ENCODE assay signal across 1 cellular context in the genomic region with DNA sequence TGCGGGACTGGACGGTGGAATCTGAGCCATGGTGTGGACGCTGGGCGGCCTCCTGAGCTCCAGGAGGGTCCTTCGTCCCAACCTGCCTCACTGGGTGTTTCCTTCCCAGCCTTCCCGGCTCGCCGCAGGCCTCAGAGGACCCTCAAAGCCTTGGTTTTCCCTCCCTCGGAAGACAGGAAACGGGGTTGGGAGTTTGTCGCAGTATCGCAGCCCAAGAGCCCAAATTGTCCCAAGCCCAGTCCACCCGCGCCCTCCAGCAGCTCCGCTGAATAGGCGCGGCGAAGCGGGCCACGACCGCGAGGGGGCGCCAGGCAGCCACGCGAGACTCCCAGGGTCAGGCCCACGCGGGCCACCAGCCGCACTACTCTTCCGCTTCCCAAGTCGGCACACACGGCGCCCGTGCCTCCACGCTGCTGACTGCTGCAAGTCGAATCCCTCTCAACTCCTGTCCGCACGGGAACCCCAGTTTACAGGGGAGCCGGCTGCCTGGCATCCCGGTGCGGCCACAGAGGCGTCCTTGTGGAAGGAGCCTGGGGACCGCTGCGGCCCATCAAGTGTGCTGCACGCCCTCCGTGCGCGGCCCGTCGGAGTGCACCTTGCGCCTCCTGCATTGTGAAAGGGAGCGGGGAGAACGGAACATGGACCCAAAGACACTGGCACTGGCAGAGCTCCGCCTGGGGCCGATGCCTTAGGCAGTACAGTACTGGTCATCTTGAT.
TF ChIP-seq lines count a peak whose summit lies in the region.

No MANE protein-coding gene starts in this region.

TF ChIP-seq in WTC11, 78 proteins besides CTCF, POLR2A, EP300 and RAD21 (continued from another document):
- TF ChIP-seq, protein P1, sequence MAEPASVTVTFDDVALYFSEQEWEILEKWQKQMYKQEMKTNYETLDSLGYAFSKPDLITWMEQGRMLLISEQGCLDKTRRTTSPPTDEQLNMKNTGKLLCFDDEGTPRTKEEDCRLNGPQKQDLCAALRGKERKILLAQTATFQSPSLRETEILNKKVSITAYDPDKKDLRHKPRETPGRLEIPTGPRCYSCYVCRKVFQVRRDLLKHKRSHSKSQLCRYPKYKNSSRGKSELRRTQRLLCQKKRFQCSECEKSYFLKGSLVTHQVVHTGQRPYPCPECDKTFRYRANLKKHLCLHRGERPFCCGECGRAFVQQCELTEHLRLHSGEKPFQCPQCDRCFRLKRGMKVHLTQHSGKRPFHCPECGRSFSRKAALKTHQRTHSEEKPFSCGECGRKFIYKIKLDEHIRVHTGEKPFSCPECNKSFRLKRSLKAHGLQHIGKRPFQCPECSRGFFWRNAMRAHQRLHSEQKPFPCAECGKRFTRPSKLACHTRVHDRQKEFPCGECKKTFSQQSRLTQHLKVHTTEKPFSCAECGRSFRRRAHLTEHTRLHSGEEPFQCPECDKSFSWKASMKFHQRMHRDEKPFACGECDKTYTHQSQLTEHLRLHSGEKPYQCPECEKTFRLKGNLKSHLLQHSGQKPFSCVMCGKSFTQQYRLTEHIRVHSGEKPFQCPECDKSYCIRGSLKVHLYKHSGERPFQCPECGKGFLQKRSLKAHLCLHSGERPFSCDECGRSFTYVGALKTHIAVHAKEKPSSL (CRISPR knock-in tag; conservative IDR thresholded peaks at IDR 0.05): no peak
- TF ChIP-seq TCF7 (CRISPR knock-in tag; IDR thresholded peaks at IDR 0.05; ENCODE audit: low read depth) (no peak), NFYB (CRISPR knock-in tag; conservative IDR thresholded peaks at IDR 0.05; ENCODE audit: low read depth) (no peak), ZNF138 (CRISPR knock-in tag; conservative IDR thresholded peaks at IDR 0.05) (no peak), OVOL2 (CRISPR knock-in tag; IDR thresholded peaks at IDR 0.05; ENCODE audit: borderline replicate concordance) (no peak), FOXP1 (CRISPR knock-in tag; IDR thresholded peaks at IDR 0.05; ENCODE audit: borderline replicate concordance) (no peak), NR1H2 (CRISPR knock-in tag; IDR thresholded peaks at IDR 0.05) (no peak), NFE2L1 (CRISPR knock-in tag; IDR thresholded peaks at IDR 0.05) (no peak), RORB (CRISPR knock-in tag; IDR thresholded peaks at IDR 0.05) (no peak), ZNF263 (CRISPR knock-in tag; IDR thresholded peaks at IDR 0.05; ENCODE audit: low read depth) (no peak), TEAD1 (CRISPR knock-in tag; IDR thresholded peaks at IDR 0.05) (no peak), SMAD4 (CRISPR knock-in tag; IDR thresholded peaks at IDR 0.05) (no peak), ZNF423 (CRISPR knock-in tag; IDR thresholded peaks at IDR 0.05) (no peak), FOXJ3 (CRISPR knock-in tag; IDR thresholded peaks at IDR 0.05; ENCODE audit: borderline replicate concordance) (no peak), TEAD4 (CRISPR knock-in tag; IDR thresholded peaks at IDR 0.05) (no peak)
- TF ChIP-seq, protein P2, sequence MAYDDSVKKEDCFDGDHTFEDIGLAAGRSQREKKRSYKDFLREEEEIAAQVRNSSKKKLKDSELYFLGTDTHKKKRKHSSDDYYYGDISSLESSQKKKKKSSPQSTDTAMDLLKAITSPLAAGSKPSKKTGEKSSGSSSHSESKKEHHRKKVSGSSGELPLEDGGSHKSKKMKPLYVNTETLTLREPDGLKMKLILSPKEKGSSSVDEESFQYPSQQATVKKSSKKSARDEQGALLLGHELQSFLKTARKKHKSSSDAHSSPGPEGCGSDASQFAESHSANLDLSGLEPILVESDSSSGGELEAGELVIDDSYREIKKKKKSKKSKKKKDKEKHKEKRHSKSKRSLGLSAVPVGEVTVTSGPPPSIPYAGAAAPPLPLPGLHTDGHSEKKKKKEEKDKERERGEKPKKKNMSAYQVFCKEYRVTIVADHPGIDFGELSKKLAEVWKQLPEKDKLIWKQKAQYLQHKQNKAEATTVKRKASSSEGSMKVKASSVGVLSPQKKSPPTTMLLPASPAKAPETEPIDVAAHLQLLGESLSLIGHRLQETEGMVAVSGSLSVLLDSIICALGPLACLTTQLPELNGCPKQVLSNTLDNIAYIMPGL (CRISPR knock-in tag; IDR thresholded peaks at IDR 0.05): peak; percentile 94; the same call in 1 of the 2 replicates
- TF ChIP-seq, protein P3, sequence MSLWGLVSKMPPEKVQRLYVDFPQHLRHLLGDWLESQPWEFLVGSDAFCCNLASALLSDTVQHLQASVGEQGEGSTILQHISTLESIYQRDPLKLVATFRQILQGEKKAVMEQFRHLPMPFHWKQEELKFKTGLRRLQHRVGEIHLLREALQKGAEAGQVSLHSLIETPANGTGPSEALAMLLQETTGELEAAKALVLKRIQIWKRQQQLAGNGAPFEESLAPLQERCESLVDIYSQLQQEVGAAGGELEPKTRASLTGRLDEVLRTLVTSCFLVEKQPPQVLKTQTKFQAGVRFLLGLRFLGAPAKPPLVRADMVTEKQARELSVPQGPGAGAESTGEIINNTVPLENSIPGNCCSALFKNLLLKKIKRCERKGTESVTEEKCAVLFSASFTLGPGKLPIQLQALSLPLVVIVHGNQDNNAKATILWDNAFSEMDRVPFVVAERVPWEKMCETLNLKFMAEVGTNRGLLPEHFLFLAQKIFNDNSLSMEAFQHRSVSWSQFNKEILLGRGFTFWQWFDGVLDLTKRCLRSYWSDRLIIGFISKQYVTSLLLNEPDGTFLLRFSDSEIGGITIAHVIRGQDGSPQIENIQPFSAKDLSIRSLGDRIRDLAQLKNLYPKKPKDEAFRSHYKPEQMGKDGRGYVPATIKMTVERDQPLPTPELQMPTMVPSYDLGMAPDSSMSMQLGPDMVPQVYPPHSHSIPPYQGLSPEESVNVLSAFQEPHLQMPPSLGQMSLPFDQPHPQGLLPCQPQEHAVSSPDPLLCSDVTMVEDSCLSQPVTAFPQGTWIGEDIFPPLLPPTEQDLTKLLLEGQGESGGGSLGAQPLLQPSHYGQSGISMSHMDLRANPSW (CRISPR knock-in tag; conservative IDR thresholded peaks at IDR 0.05; ENCODE audit: low read depth): no peak
- TF ChIP-seq, protein P4, sequence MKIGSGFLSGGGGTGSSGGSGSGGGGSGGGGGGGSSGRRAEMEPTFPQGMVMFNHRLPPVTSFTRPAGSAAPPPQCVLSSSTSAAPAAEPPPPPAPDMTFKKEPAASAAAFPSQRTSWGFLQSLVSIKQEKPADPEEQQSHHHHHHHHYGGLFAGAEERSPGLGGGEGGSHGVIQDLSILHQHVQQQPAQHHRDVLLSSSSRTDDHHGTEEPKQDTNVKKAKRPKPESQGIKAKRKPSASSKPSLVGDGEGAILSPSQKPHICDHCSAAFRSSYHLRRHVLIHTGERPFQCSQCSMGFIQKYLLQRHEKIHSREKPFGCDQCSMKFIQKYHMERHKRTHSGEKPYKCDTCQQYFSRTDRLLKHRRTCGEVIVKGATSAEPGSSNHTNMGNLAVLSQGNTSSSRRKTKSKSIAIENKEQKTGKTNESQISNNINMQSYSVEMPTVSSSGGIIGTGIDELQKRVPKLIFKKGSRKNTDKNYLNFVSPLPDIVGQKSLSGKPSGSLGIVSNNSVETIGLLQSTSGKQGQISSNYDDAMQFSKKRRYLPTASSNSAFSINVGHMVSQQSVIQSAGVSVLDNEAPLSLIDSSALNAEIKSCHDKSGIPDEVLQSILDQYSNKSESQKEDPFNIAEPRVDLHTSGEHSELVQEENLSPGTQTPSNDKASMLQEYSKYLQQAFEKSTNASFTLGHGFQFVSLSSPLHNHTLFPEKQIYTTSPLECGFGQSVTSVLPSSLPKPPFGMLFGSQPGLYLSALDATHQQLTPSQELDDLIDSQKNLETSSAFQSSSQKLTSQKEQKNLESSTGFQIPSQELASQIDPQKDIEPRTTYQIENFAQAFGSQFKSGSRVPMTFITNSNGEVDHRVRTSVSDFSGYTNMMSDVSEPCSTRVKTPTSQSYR (CRISPR knock-in tag; IDR thresholded peaks at IDR 0.05): 0 out of 2 replicates have a peak, but pooled peaks have one; percentile 34
